ENCODE assay signal across 15 cellular contexts in the genomic region with DNA sequence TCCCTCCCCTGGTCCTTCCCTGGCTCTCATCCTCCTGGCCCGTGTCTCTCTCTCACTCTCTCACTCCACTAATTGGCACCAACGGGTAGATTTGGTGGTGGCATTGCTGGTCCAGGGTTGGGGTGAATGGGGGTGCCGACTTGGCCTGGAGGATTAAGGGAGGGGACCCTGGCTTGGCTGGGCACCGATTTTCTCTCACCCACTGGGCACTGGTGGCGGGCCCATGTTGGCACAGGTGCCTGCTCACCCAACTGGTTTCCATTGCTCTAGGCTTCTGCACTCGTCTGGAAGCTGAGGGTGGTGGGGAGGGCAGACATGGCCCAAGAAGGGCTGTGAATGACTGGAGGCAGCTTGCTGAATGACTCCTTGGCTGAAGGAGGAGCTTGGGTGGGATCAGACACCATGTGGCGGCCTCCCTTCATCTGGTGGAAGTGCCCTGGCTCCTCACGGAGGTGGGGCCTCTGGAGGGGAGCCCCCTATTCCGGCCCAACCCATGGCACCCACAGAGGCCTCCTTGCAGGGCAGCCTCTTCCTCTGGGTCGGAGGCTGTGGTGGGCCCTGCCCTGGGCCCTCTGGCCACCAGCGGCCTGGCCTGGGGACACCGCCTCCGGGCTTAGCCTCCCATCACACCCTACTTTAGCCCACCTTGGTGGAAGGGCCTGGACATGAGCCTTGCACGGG.
"Had no signal": no experiment of that assay in that cellular context is flagged by ENCODE, and none has a peak within 500 bp of the region (broad histone marks: within the 10 kb centered on the region; RNA-seq: fewer than 3 reads in every experiment).

No MANE protein-coding gene starts in this region.

- DNase-seq: activated CD4-positive, alpha-beta memory T cell treated with anti-CD3 and anti-CD28 coated beads, Interleukin-2, amount 10 ng/mL, durations not matched to agents 7 days and 5 days; activated CD4-positive, alpha-beta T cell treated with anti-CD3 and anti-CD28 coated beads for 48 hours; activated CD4-positive, CD25-positive, alpha-beta regulatory T cell; activated CD8-positive, alpha-beta memory T cell treated with anti-CD3 and anti-CD28 coated beads, Interleukin-2, amount 10 ng/mL, durations not matched to agents 7 days and 5 days; dorsolateral prefrontal cortex; endodermal cell; head of caudate nucleus; mesendoderm; naive thymus-derived CD4-positive, alpha-beta T cell; stimulated activated naive CD4-positive, alpha-beta T cell; SW 1271 had no signal

- H3K4me1 Mint-ChIP-seq: activated CD8-positive, alpha-beta memory T cell treated with anti-CD3 and anti-CD28 coated beads, Interleukin-2, amount 10 ng/mL, durations not matched to agents 7 days and 5 days; endodermal cell had no signal

- ATAC-seq: activated CD8-positive, alpha-beta memory T cell treated with anti-CD3 and anti-CD28 coated beads, Interleukin-2, amount 10 ng/mL, durations not matched to agents 7 days and 5 days; naive thymus-derived CD4-positive, alpha-beta T cell had no signal

- H3K27ac Mint-ChIP-seq: activated CD4-positive, alpha-beta memory T cell treated with anti-CD3 and anti-CD28 coated beads, Interleukin-2, amount 10 ng/mL, durations not matched to agents 7 days and 5 days; activated CD8-positive, alpha-beta memory T cell treated with anti-CD3 and anti-CD28 coated beads, Interleukin-2, amount 10 ng/mL, durations not matched to agents 7 days and 5 days; activated naive CD8-positive, alpha-beta T cell; endodermal cell; naive thymus-derived CD4-positive, alpha-beta T cell; T-helper 2 cell treated with Interferon-gamma antibody and Interleukin-4, amounts not matched to agents 5 μg/mL and 100 μg/mL, for 36 hours had no signal

- H3K27me3 Mint-ChIP-seq: activated CD4-positive, alpha-beta memory T cell treated with anti-CD3 and anti-CD28 coated beads, Interleukin-2, amount 10 ng/mL, durations not matched to agents 7 days and 5 days; activated CD8-positive, alpha-beta memory T cell treated with anti-CD3 and anti-CD28 coated beads, Interleukin-2, amount 10 ng/mL, durations not matched to agents 7 days and 5 days; activated naive CD8-positive, alpha-beta T cell; naive thymus-derived CD4-positive, alpha-beta T cell had no signal

- H3K9me3 ChIP-seq: pancreas, tibial nerve had no signal

- H3K27me3 ChIP-seq: dorsolateral prefrontal cortex, pancreas, tibial nerve had no signal

- H3K4me3 ChIP-seq: dorsolateral prefrontal cortex, pancreas, tibial nerve had no signal

- H3K4me3 Mint-ChIP-seq: activated CD4-positive, alpha-beta memory T cell treated with anti-CD3 and anti-CD28 coated beads, Interleukin-2, amount 10 ng/mL, durations not matched to agents 7 days and 5 days; activated CD8-positive, alpha-beta memory T cell treated with anti-CD3 and anti-CD28 coated beads, Interleukin-2, amount 10 ng/mL, durations not matched to agents 7 days and 5 days; activated naive CD8-positive, alpha-beta T cell; endodermal cell; naive thymus-derived CD4-positive, alpha-beta T cell; T-helper 2 cell treated with Interferon-gamma antibody and Interleukin-4, amounts not matched to agents 5 μg/mL and 100 μg/mL, for 36 hours had no signal

- H3K27ac ChIP-seq: dorsolateral prefrontal cortex, tibial nerve had no signal

- H3K9me3 Mint-ChIP-seq: activated CD4-positive, alpha-beta memory T cell treated with anti-CD3 and anti-CD28 coated beads, Interleukin-2, amount 10 ng/mL, durations not matched to agents 7 days and 5 days; endodermal cell; T-helper 2 cell treated with Interferon-gamma antibody and Interleukin-4, amounts not matched to agents 5 μg/mL and 100 μg/mL, for 36 hours had no signal
